31 cellular contexts compared by ENCODE assay signal in genomic region chr1:79104617-79105016, GRCh38.
"Had no signal": no experiment of that assay in that cellular context is flagged by ENCODE, and none has a peak within 500 bp of the region (broad histone marks: within the 10 kb centered on the region; RNA-seq: fewer than 3 reads in every experiment).

No MANE protein-coding gene starts in this region.

- H3K4me3 ChIP-seq: adrenal gland, ascending aorta, body of pancreas, breast epithelium, cardiac muscle cell had no signal

- ATAC-seq: activated naive CD4-positive, alpha-beta T cell treated with anti-CD3 and anti-CD28 coated beads, Interleukin-2, amount 50 U/mL, for 72 hours; activated naive CD8-positive, alpha-beta T cell treated with anti-CD3 and anti-CD28 coated beads, Interleukin-2, amount 50 U/mL, for 24 hours; activated T-cell treated with anti-CD3 and anti-CD28 coated beads, Interleukin-2, amount 50 U/mL, for 4 hours; activated T-cell treated with anti-CD3 and anti-CD28 coated beads, Interleukin-2, amount 50 U/mL, for 72 hours; activated T-helper 17 cell treated with anti-CD3 and anti-CD28 coated beads, Interleukin-2, amount 50 U/mL, for 72 hours; body of pancreas had no signal

- H3K4me1 ChIP-seq: adrenal gland, body of pancreas, breast epithelium had no signal

- FAIRE-seq: astrocyte, bronchial epithelial cell had no signal

- H3K27ac ChIP-seq: adrenal gland, ascending aorta, body of pancreas, brain microvascular endothelial cell, breast epithelium, cardiac muscle cell had no signal

- H3K9me3 ChIP-seq: adrenal gland, ascending aorta, body of pancreas, breast epithelium had no signal

- H3K36me3 ChIP-seq: adrenal gland, ascending aorta, brain microvascular endothelial cell, breast epithelium, cardiac muscle cell had no signal

- DNase-seq: activated effector memory CD4-positive, alpha-beta T cell treated with anti-CD3 and anti-CD28 coated beads, Interleukin-2, amount 50 U/mL, for 16 hours; activated effector memory CD4-positive, alpha-beta T cell treated with Interleukin-2 at 50 U/mL for 16 hours; activated gamma-delta T cell; activated gamma-delta T cell treated with Interleukin-2 at 50 U/mL for 16 hours; activated naive CD4-positive, alpha-beta T cell; activated naive CD4-positive, alpha-beta T cell treated with anti-CD3 and anti-CD28 coated beads for 36 hours; activated naive CD4-positive, alpha-beta T cell treated with anti-CD3 and anti-CD28 coated beads, Interleukin-2, amount 10 ng/mL, durations not matched to agents 7 days and 5 days; activated naive CD4-positive, alpha-beta T cell treated with anti-CD3 and anti-CD28 coated beads, Interleukin-2, amount 50 U/mL, for 16 hours; activated naive CD4-positive, alpha-beta T cell treated with Interleukin-2 at 50 U/mL for 16 hours; activated naive CD8-positive, alpha-beta T cell treated with anti-CD3 and anti-CD28 coated beads for 36 hours; activated naive CD8-positive, alpha-beta T cell treated with anti-CD3 and anti-CD28 coated beads, Interleukin-2, amount 10 ng/mL, durations not matched to agents 7 days and 5 days; activated naive CD8-positive, alpha-beta T cell treated with anti-CD3 and anti-CD28 coated beads, Interleukin-2, amount 50 U/mL, for 24 hours; activated T-cell treated with anti-CD3 and anti-CD28 coated beads, Interleukin-2, amount 50 U/mL, for 4 hours; activated T-cell treated with anti-CD3 and anti-CD28 coated beads, Interleukin-2, amount 50 U/mL, for 48 hours; activated T-cell treated with anti-CD3 and anti-CD28 coated beads, Interleukin-2, amount 50 U/mL, for 72 hours; adrenal gland; amniotic stem cell; amygdala; anterior cingulate cortex; aorta; body of pancreas; brain microvascular endothelial cell; central memory CD4-positive, alpha-beta T cell; cerebellar nuclear complex had no signal
